Comparison of ENCODE assay signal across 1 cellular context in genomic region chr2:48107326-48107925, GRCh38.
TF ChIP-seq lines count a peak whose summit lies in the region.

No MANE protein-coding gene starts in this region.

TF ChIP-seq in HepG2, 621 proteins besides CTCF, POLR2A, EP300 and RAD21 (continued from another document and continues in another):
- no peak for TF ChIP-seq RNF219 (CRISPR knock-in tag; IDR thresholded peaks at IDR 0.05)
- TF ChIP-seq ZNF746 (CRISPR knock-in tag; IDR thresholded peaks at IDR 0.05): no peak
- TF ChIP-seq MIXL1 (CRISPR knock-in tag; IDR thresholded peaks at IDR 0.05): no peak
- TF ChIP-seq ZNF790 (CRISPR knock-in tag; IDR thresholded peaks at IDR 0.05; ENCODE audit: borderline replicate concordance): no peak
- no peak for TF ChIP-seq ZFX (CRISPR knock-in tag; IDR thresholded peaks at IDR 0.05; ENCODE audit: low read depth)
- TF ChIP-seq DDIT3 (CRISPR knock-in tag; IDR thresholded peaks at IDR 0.05): no peak
- TF ChIP-seq ZNF136 (CRISPR knock-in tag; IDR thresholded peaks at IDR 0.05; ENCODE audit: low read depth): no peak
- no peak for TF ChIP-seq ZNF468 (CRISPR knock-in tag; IDR thresholded peaks at IDR 0.05)
- TF ChIP-seq SIX1 (CRISPR knock-in tag; IDR thresholded peaks at IDR 0.05; ENCODE audit: borderline replicate concordance): no peak
- no peak for TF ChIP-seq KMT2A (CRISPR knock-in tag; IDR thresholded peaks at IDR 0.05)
- TF ChIP-seq ZSCAN30 (CRISPR knock-in tag; IDR thresholded peaks at IDR 0.05): no peak
- TF ChIP-seq DMAP1 (CRISPR knock-in tag; IDR thresholded peaks at IDR 0.05): no peak
- no peak; the same call in 1 of the 2 replicates for TF ChIP-seq THAP7 (CRISPR knock-in tag; IDR thresholded peaks at IDR 0.05)
- no peak for TF ChIP-seq KAT2B (IDR thresholded peaks at IDR 0.05; ENCODE audit: borderline replicate concordance, low read depth, low read length)
- no peak for TF ChIP-seq ZNF253 (CRISPR knock-in tag; IDR thresholded peaks at IDR 0.05; ENCODE audit: borderline replicate concordance)
- TF ChIP-seq, protein P1, sequence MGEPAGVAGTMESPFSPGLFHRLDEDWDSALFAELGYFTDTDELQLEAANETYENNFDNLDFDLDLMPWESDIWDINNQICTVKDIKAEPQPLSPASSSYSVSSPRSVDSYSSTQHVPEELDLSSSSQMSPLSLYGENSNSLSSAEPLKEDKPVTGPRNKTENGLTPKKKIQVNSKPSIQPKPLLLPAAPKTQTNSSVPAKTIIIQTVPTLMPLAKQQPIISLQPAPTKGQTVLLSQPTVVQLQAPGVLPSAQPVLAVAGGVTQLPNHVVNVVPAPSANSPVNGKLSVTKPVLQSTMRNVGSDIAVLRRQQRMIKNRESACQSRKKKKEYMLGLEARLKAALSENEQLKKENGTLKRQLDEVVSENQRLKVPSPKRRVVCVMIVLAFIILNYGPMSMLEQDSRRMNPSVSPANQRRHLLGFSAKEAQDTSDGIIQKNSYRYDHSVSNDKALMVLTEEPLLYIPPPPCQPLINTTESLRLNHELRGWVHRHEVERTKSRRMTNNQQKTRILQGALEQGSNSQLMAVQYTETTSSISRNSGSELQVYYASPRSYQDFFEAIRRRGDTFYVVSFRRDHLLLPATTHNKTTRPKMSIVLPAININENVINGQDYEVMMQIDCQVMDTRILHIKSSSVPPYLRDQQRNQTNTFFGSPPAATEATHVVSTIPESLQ (CRISPR knock-in tag; conservative IDR thresholded peaks at IDR 0.05): no peak
- peak; percentile 13; the same call in 1 of the 2 replicates for TF ChIP-seq ZSCAN31 (CRISPR knock-in tag; IDR thresholded peaks at IDR 0.05; ENCODE audit: low read depth)
- TF ChIP-seq SOX13 (IDR thresholded peaks at IDR 0.05): no peak
- no peak for TF ChIP-seq SOX13 (CRISPR knock-in tag; conservative IDR thresholded peaks at IDR 0.05 in 1 of 2, IDR thresholded peaks at IDR 0.05 in 1 of 2)
- TF ChIP-seq, protein P2, sequence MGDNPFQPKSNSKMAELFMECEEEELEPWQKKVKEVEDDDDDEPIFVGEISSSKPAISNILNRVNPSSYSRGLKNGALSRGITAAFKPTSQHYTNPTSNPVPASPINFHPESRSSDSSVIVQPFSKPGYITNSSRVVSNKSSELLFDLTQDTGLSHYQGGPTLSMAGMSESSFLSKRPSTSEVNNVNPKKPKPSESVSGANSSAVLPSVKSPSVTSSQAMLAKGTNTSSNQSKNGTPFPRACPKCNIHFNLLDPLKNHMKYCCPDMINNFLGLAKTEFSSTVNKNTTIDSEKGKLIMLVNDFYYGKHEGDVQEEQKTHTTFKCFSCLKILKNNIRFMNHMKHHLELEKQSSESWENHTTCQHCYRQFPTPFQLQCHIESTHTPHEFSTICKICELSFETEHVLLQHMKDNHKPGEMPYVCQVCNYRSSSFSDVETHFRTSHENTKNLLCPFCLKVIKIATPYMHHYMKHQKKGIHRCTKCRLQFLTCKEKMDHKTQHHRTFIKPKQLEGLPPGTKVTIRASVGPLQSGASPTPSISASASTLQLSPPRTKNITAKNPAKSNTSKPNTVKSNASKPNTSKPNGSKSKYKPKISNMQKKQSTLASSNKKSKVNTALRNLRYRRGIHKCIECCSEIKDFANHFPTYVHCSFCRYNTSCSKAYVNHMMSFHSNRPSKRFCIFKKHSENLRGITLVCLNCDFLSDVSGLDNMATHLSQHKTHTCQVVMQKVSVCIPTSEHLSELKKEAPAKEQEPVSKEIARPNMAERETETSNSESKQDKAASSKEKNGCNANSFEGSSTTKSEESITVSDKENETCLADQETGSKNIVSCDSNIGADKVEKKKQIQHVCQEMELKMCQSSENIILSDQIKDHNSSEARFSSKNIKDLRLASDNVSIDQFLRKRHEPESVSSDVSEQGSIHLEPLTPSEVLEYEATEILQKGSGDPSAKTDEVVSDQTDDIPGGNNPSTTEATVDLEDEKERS (CRISPR knock-in tag; IDR thresholded peaks at IDR 0.05): no peak
- no peak for TF ChIP-seq ZNF562 (CRISPR knock-in tag; IDR thresholded peaks at IDR 0.05; ENCODE audit: borderline replicate concordance)
- TF ChIP-seq, protein P3, sequence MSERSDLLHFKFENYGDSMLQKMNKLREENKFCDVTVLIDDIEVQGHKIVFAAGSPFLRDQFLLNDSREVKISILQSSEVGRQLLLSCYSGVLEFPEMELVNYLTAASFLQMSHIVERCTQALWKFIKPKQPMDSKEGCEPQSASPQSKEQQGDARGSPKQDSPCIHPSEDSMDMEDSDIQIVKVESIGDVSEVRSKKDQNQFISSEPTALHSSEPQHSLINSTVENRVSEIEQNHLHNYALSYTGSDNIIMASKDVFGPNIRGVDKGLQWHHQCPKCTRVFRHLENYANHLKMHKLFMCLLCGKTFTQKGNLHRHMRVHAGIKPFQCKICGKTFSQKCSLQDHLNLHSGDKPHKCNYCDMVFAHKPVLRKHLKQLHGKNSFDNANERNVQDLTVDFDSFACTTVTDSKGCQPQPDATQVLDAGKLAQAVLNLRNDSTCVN (CRISPR knock-in tag; IDR thresholded peaks at IDR 0.05; ENCODE audit: borderline replicate concordance): no peak
- TF ChIP-seq RBM39 (IDR thresholded peaks at IDR 0.05; ENCODE audit: low read depth, low read length, poor library complexity, severe bottlenecking): no peak
- TF ChIP-seq, protein P4, sequence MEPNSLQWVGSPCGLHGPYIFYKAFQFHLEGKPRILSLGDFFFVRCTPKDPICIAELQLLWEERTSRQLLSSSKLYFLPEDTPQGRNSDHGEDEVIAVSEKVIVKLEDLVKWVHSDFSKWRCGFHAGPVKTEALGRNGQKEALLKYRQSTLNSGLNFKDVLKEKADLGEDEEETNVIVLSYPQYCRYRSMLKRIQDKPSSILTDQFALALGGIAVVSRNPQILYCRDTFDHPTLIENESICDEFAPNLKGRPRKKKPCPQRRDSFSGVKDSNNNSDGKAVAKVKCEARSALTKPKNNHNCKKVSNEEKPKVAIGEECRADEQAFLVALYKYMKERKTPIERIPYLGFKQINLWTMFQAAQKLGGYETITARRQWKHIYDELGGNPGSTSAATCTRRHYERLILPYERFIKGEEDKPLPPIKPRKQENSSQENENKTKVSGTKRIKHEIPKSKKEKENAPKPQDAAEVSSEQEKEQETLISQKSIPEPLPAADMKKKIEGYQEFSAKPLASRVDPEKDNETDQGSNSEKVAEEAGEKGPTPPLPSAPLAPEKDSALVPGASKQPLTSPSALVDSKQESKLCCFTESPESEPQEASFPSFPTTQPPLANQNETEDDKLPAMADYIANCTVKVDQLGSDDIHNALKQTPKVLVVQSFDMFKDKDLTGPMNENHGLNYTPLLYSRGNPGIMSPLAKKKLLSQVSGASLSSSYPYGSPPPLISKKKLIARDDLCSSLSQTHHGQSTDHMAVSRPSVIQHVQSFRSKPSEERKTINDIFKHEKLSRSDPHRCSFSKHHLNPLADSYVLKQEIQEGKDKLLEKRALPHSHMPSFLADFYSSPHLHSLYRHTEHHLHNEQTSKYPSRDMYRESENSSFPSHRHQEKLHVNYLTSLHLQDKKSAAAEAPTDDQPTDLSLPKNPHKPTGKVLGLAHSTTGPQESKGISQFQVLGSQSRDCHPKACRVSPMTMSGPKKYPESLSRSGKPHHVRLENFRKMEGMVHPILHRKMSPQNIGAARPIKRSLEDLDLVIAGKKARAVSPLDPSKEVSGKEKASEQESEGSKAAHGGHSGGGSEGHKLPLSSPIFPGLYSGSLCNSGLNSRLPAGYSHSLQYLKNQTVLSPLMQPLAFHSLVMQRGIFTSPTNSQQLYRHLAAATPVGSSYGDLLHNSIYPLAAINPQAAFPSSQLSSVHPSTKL (CRISPR knock-in tag; IDR thresholded peaks at IDR 0.05): peak; percentile 28; the same call in 1 of the 2 replicates
- TF ChIP-seq PHF8 (CRISPR knock-in tag; IDR thresholded peaks at IDR 0.05): 0 out of 2 replicates have a peak, but pooled peaks have one; percentile 16
- TF ChIP-seq PLRG1 (conservative IDR thresholded peaks at IDR 0.05): no peak
- no peak for TF ChIP-seq MXD3 (CRISPR knock-in tag; IDR thresholded peaks at IDR 0.05)
- TF ChIP-seq MXD4 (CRISPR knock-in tag; IDR thresholded peaks at IDR 0.05): no peak
- peak; percentile 46 for TF ChIP-seq SALL1 (CRISPR knock-in tag; IDR thresholded peaks at IDR 0.05)
- TF ChIP-seq ZBTB1 (CRISPR knock-in tag; IDR thresholded peaks at IDR 0.05; ENCODE audit: borderline replicate concordance): no peak
- TF ChIP-seq, protein P5, sequence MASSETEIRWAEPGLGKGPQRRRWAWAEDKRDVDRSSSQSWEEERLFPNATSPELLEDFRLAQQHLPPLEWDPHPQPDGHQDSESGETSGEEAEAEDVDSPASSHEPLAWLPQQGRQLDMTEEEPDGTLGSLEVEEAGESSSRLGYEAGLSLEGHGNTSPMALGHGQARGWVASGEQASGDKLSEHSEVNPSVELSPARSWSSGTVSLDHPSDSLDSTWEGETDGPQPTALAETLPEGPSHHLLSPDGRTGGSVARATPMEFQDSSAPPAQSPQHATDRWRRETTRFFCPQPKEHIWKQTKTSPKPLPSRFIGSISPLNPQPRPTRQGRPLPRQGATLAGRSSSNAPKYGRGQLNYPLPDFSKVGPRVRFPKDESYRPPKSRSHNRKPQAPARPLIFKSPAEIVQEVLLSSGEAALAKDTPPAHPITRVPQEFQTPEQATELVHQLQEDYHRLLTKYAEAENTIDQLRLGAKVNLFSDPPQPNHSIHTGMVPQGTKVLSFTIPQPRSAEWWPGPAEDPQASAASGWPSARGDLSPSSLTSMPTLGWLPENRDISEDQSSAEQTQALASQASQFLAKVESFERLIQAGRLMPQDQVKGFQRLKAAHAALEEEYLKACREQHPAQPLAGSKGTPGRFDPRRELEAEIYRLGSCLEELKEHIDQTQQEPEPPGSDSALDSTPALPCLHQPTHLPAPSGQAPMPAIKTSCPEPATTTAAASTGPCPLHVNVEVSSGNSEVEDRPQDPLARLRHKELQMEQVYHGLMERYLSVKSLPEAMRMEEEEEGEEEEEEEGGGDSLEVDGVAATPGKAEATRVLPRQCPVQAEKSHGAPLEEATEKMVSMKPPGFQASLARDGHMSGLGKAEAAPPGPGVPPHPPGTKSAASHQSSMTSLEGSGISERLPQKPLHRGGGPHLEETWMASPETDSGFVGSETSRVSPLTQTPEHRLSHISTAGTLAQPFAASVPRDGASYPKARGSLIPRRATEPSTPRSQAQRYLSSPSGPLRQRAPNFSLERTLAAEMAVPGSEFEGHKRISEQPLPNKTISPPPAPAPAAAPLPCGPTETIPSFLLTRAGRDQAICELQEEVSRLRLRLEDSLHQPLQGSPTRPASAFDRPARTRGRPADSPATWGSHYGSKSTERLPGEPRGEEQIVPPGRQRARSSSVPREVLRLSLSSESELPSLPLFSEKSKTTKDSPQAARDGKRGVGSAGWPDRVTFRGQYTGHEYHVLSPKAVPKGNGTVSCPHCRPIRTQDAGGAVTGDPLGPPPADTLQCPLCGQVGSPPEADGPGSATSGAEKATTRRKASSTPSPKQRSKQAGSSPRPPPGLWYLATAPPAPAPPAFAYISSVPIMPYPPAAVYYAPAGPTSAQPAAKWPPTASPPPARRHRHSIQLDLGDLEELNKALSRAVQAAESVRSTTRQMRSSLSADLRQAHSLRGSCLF (CRISPR knock-in tag; IDR thresholded peaks at IDR 0.05; ENCODE audit: borderline replicate concordance): 0 out of 2 replicates have a peak, but pooled peaks have one; percentile 26
- TF ChIP-seq FOSL1 (CRISPR knock-in tag; IDR thresholded peaks at IDR 0.05; ENCODE audit: borderline replicate concordance): peak; percentile 48; the same call in 1 of the 2 replicates
- TF ChIP-seq ZNF563 (CRISPR knock-in tag; IDR thresholded peaks at IDR 0.05): no peak
- no peak for TF ChIP-seq NCOA5 (CRISPR knock-in tag; IDR thresholded peaks at IDR 0.05)
- TF ChIP-seq POLR2AphosphoS5 (IDR thresholded peaks at IDR 0.05; ENCODE audit: low read depth, low read length): no peak
- TF ChIP-seq ETV5 (CRISPR knock-in tag; IDR thresholded peaks at IDR 0.05; ENCODE audit: borderline replicate concordance): peak; percentile 87; the same call in 1 of the 2 replicates
- TF ChIP-seq MEIS1 (CRISPR knock-in tag; IDR thresholded peaks at IDR 0.05; ENCODE audit: borderline replicate concordance): no peak
- TF ChIP-seq NFE2L2 (IDR thresholded peaks at IDR 0.05; ENCODE audit: low read length): no peak
- no peak for TF ChIP-seq ZBTB33 (CRISPR knock-in tag; IDR thresholded peaks at IDR 0.05)
- TF ChIP-seq KDM5B (CRISPR knock-in tag; IDR thresholded peaks at IDR 0.05; ENCODE audit: borderline replicate concordance): no peak; the same call in 1 of the 2 replicates
- TF ChIP-seq LCORL (IDR thresholded peaks at IDR 0.05): no peak
- TF ChIP-seq LCORL (CRISPR knock-in tag; IDR thresholded peaks at IDR 0.05): no peak
